In genomic region chr19:57888494-57889231, GRCh38 we compare ENCODE assay signal across 8 cellular contexts. TPM values are rescaled to one million over a fixed set of nuclear protein-coding genes. Genes with fewer than 3 reads are reported as not detected.
DNase-seq lines count a peak whose midpoint lies in the region; ATAC-seq, FAIRE-seq and TF ChIP-seq lines count a peak whose summit lies in the region.

TSS of gene ZNF814 (minus strand) at chr19:57889037. CDS start at chr19:57888802, 235 bp downstream.

- WGBS in GM12878 (ENCODE audit: insufficient coverage, insufficient replicate concordance, low lambda C conversion rate, missing lambda C conversion rate), result 1% methylated on average over 44 of the region's 44 CpGs

- POLR2A ChIA-PET in GM12878 (lab: Charles Lee), result interaction anchor here (0.9 kb wide), 1 partner anchor 207 kb away, joined by 3 read pairs; no protein-coding TSS in a partner anchor

- H2AFZ ChIP-seq in GM12878 (ENCODE audit: control insufficient read depth, low read depth, low read length), result peak within 1 kb of the TSS; percentile 99

- ATAC-seq in HG03565 (IDR thresholded peaks at IDR 0.05; ENCODE audit: unreplicated experiment), result peak; percentile 61
- peak; percentile 95 for ATAC-seq in GM12878
- no peak for ATAC-seq in GM19324 (IDR thresholded peaks at IDR 0.05; ENCODE audit: low FRiP score, unreplicated experiment)

- peaks cover 16% of the 10 kb centered on the region for H3K9me3 ChIP-seq in GM12878 (replicated peaks; ENCODE audit: control insufficient read depth, insufficient read depth, low read length)

- intact Hi-C loops in GM12878 (cut with micrococcal nuclease; ENCODE audit: unreplicated experiment), result loop anchor here (10.0 kb wide), 1 partner anchor 484 kb away; no protein-coding TSS in a partner anchor

- RAD21 ChIA-PET in GM12878 (lab: Charles Lee; ENCODE audit: unreplicated experiment), result no interaction called here

- SMC1A ChIA-PET in GM12878 (lab: Charles Lee; ENCODE audit: uncharacterized antibody, unreplicated experiment), result interaction anchor here (1.0 kb wide), 1 partner anchor 15 kb away, joined by 3 read pairs; no protein-coding TSS in a partner anchor

- peak within 1 kb of the TSS; percentile 90 for H3K9ac ChIP-seq in GM12878 (ENCODE audit: control insufficient read depth, insufficient read depth, low read length)

- H3K79me2 ChIP-seq in GM12878 (ENCODE audit: control insufficient read depth, insufficient read depth, low read length), result peaks cover 33% of the 10 kb centered on the region

- peak within 1 kb of the TSS; percentile 75 for H3K4me2 ChIP-seq in GM12878 (ENCODE audit: control insufficient read depth, insufficient read depth)

- H3K4me3 ChIP-seq in GM12878, result peak within 1 kb of the TSS; percentile 83
- H3K4me3 ChIP-seq in retinal pigment epithelial cell (ENCODE audit: low read length), result peak within 1 kb of the TSS; percentile 91

- no peaks in the 10 kb centered on the region for H3K27me3 ChIP-seq in GM12878 (replicated peaks in 1 of 2; ENCODE audit: control insufficient read depth in 2 of 2, insufficient read depth in 2 of 2, low read length in 1 of 2)

- no peaks in the 10 kb centered on the region for H4K20me1 ChIP-seq in GM12878 (ENCODE audit: control insufficient read depth, insufficient read depth)

- TF ChIP-seq POLR2A in GM12878 (IDR thresholded peaks at IDR 0.05; ENCODE audit: low read depth, low read length), result peak; percentile 89

- in situ Hi-C loops in GM12878 (cut with MboI), result no loop called here

- no peaks in the 10 kb centered on the region; a peak in 3 of 4 replicates for H3K36me3 ChIP-seq in GM12878 (ENCODE audit: control insufficient read depth in 2 of 2, insufficient read depth in 2 of 2, low read length in 1 of 2)

- DNase-seq in GM18507 (ENCODE audit: extremely low spot score, insufficient read length, low read depth) (no peak), GM12878 (ENCODE audit: low read depth, low spot score) (peak; percentile 55), iPS DF 19.7 (ENCODE audit: low read depth, low spot score) (peak; percentile 96), retinal pigment epithelial cell (ENCODE audit: low read depth) (peak; percentile 59), DMS153 (lab: John Stamatoyannopoulos, UW) (no peak)

- TF ChIP-seq CTCF in GM12878 (IDR thresholded peaks at IDR 0.05 in 2 of 3, conservative IDR thresholded peaks at IDR 0.05 in 1 of 3; ENCODE audit: control insufficient read depth in 2 of 3, extremely low read depth in 1 of 3, insufficient read depth in 1 of 3, low read depth in 3 of 3, low read length in 3 of 3) (peak; percentile 13 to 35 (median 17); a peak in 3 of 6 replicates), retinal pigment epithelial cell (conservative IDR thresholded peaks at IDR 0.05; ENCODE audit: low read depth, low read length) (peak; percentile 37)

- CTCF ChIA-PET in GM12878 (lab: Yijun Ruan, JAX), result interaction anchor here (0.9 to 1.4 kb wide), 3 partner anchors 9 to 151 kb away, joined by 3 to 4 read pairs (median 3); no protein-coding TSS in a partner anchor

- TF ChIP-seq RAD21 in GM12878 (IDR thresholded peaks at IDR 0.05; ENCODE audit: insufficient read depth, low read depth, low read length), result no peak

- peak within 1 kb of the TSS; percentile 85 for H3K27ac ChIP-seq in GM12878 (ENCODE audit: control insufficient read depth, insufficient read depth)

- H3K4me1 ChIP-seq in GM12878 (ENCODE audit: control insufficient read depth, insufficient read depth, low read length), result no peaks in the 10 kb centered on the region

- no TSS peak for BruUV-seq in GM12878 (replicated peaks; lab: Mats Ljungman, UMichigan)

- no peak; a peak in 1 of 4 replicates for TF ChIP-seq EP300 in GM12878 (IDR thresholded peaks at IDR 0.05; ENCODE audit: borderline replicate concordance in 1 of 2, control insufficient read depth in 1 of 2, low read depth in 2 of 2, low read length in 2 of 2)

- FAIRE-seq in GM18507 (lab: Jason Lieb, UNC) (peak; percentile 84), TTC549 (lab: Jason Lieb, UNC) (peak; percentile 89), GM12878 (lab: Jason Lieb, UNC) (peak; percentile 92)

TF ChIP-seq in GM12878, 131 proteins besides CTCF, POLR2A, EP300 and RAD21 (continues in another document):
- no peak for TF ChIP-seq POLR2AphosphoS2 (IDR thresholded peaks at IDR 0.05; ENCODE audit: low read depth, low read length)
- TF ChIP-seq KLF5 (IDR thresholded peaks at IDR 0.05; ENCODE audit: partially characterized antibody), result peak; percentile 32
- no peak for TF ChIP-seq HSF1 (IDR thresholded peaks at IDR 0.05; ENCODE audit: low read depth, low read length)
- no peak for TF ChIP-seq WRNIP1 (IDR thresholded peaks at IDR 0.05; ENCODE audit: borderline replicate concordance, low read depth, low read length)
- TF ChIP-seq, protein P1, sequence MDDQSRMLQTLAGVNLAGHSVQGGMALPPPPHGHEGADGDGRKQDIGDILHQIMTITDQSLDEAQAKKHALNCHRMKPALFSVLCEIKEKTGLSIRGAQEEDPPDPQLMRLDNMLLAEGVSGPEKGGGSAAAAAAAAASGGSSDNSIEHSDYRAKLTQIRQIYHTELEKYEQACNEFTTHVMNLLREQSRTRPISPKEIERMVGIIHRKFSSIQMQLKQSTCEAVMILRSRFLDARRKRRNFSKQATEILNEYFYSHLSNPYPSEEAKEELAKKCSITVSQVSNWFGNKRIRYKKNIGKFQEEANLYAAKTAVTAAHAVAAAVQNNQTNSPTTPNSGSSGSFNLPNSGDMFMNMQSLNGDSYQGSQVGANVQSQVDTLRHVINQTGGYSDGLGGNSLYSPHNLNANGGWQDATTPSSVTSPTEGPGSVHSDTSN (IDR thresholded peaks at IDR 0.05; ENCODE audit: insufficient replicate concordance, low read depth, low read length), result peak; percentile 87
- TF ChIP-seq TBL1XR1 (IDR thresholded peaks at IDR 0.05; ENCODE audit: low read depth, low read length), result peak; percentile 33; the same call in 1 of the 2 replicates
- TF ChIP-seq POU2F2 (IDR thresholded peaks at IDR 0.05; ENCODE audit: borderline replicate concordance, low read depth, low read length), result peak; percentile 62; the same call in 2 of the 3 replicates
- TF ChIP-seq RCOR1 (conservative IDR thresholded peaks at IDR 0.05; ENCODE audit: low read depth, low read length), result no peak
- peak; percentile 96 for TF ChIP-seq BHLHE40 (IDR thresholded peaks at IDR 0.05; ENCODE audit: borderline replicate concordance in 1 of 2, low read depth in 2 of 2, low read length in 1 of 2)
- TF ChIP-seq SREBF2 (IDR thresholded peaks at IDR 0.05; ENCODE audit: low read length), result no peak
- no peak for TF ChIP-seq BRCA1 (IDR thresholded peaks at IDR 0.05; ENCODE audit: low read depth, low read length)
- peak; percentile 61; the same call in 1 of the 2 replicates for TF ChIP-seq SMARCA5 (IDR thresholded peaks at IDR 0.05)
- no peak for TF ChIP-seq PAX5 (IDR thresholded peaks at IDR 0.05; ENCODE audit: borderline replicate concordance, low read depth, low read length)
- no peak for TF ChIP-seq ZBED1 (IDR thresholded peaks at IDR 0.05; ENCODE audit: borderline replicate concordance)
- TF ChIP-seq USF1 (IDR thresholded peaks at IDR 0.05; ENCODE audit: borderline replicate concordance, extremely low read length, insufficient read depth, low read depth, low read length), result peak; percentile 69
- no peak for TF ChIP-seq YBX1 (IDR thresholded peaks at IDR 0.05)
- no peak for TF ChIP-seq HDGF (IDR thresholded peaks at IDR 0.05)
- TF ChIP-seq MXI1 (IDR thresholded peaks at IDR 0.05; ENCODE audit: low read depth, low read length), result peak; percentile 90
- 0 out of 4 replicates have a peak, but pooled peaks of 1 of the 2 experiments have one; percentile 7 for TF ChIP-seq IKZF2 (IDR thresholded peaks at IDR 0.05)

RNA-seq across cellular contexts. Expression of gene ZNF814, which starts in this region (rescaled TPM):
- 189 TPM in 2 replicates for total RNA-seq in GM12878 (2013; cell fraction: nucleolus; rRNA removed)
- total RNA-seq in GM12878 (2014; rRNA removed) (20.7 and 25.4 TPM in 2 replicates), GM12878 (2014; rRNA removed; fragmentation: Illumina TruSeq; extraction: Trizol) (22.1 and 23.3 TPM in 2 replicates), GM12878 (2021) (16.5 and 20.6 TPM in 2 replicates)
- 22.0 TPM for polyA plus RNA-seq in GM12878 (2011; ENCODE audit: low read depth)
- polyA plus RNA-seq in GM12878 (2011; rRNA removed) (29.2 and 31.0 TPM in 2 replicates), GM12878 (2014; fragmentation: Illumina TruSeq; extraction: Trizol) (10.9 and 14.4 TPM in 2 replicates), GM12878 (2014; fragmentation: Nextera tagmentation; extraction: Ambion mirVana) (10 to 100 TPM; 22.4 to 23.5 TPM), GM12878 (2014; rRNA removed) (12.4 and 16.2 TPM in 2 replicates), GM12878 (2016; fragmentation: Nextera tagmentation; extraction: Ambion mirVana) (10 to 100 TPM; 21.4 to 21.8 TPM)
- 33.1 and 37.3 TPM in 2 replicates for polyA plus RNA-seq in GM12878 (2011; cell fraction: cytosol; rRNA removed)
- 25.3 and 28.6 TPM in 2 replicates for polyA plus RNA-seq in GM12878 (2011; cell fraction: nucleus; rRNA removed)
- 14.6 and 20.0 TPM in 2 replicates for polyA plus RNA-seq in GM12878 (2012)
- 64.3 and 70.0 TPM in 2 replicates for polyA minus RNA-seq in GM12878 (2011; rRNA and poly(A)+ RNA removed)
- 11.4 and 13.2 TPM in 2 replicates for polyA minus RNA-seq in GM12878 (2011; cell fraction: cytosol; rRNA and poly(A)+ RNA removed)
- 43.5 and 74.2 TPM in 2 replicates for polyA minus RNA-seq in GM12878 (2011; cell fraction: nucleus; rRNA and poly(A)+ RNA removed)

Comparison
In these comparisons a context has a peak if more than half of its experiments do, and no peak if none do; other contexts are left out.
1. DNase-seq: peak in GM12878 (single experiment), iPS DF 19.7 (single experiment) and retinal pigment epithelial cell (single experiment); none in GM18507 (single experiment) and DMS153 (single experiment).